ENCODE assay signal across 1 cellular context in genomic region chr16:1688807-1689560, GRCh38.
TF ChIP-seq lines count a peak whose summit lies in the region.

No MANE protein-coding gene starts in this region.

TF ChIP-seq in HepG2, 621 proteins besides CTCF, POLR2A, EP300 and RAD21 (continued from another document and continues in another):
- TF ChIP-seq PAXIP1 (CRISPR knock-in tag; conservative IDR thresholded peaks at IDR 0.05): no peak; the same call in 1 of the 2 replicates
- no peak for TF ChIP-seq TCF7 (IDR thresholded peaks at IDR 0.05; ENCODE audit: low read depth)
- no peak for TF ChIP-seq GZF1 (CRISPR knock-in tag; IDR thresholded peaks at IDR 0.05)
- TF ChIP-seq ZMYM4 (CRISPR knock-in tag; IDR thresholded peaks at IDR 0.05): no peak
- no peak for TF ChIP-seq HNRNPLL (IDR thresholded peaks at IDR 0.05; ENCODE audit: low read depth, low read length, poor library complexity, severe bottlenecking)
- TF ChIP-seq CENPX (CRISPR knock-in tag; IDR thresholded peaks at IDR 0.05): no peak
- no peak for TF ChIP-seq GABPB1 (CRISPR knock-in tag; IDR thresholded peaks at IDR 0.05)
- TF ChIP-seq MED8 (CRISPR knock-in tag; IDR thresholded peaks at IDR 0.05; ENCODE audit: insufficient replicate concordance): no peak
- no peak for TF ChIP-seq SRF (IDR thresholded peaks at IDR 0.05; ENCODE audit: low read depth, low read length)
- TF ChIP-seq RFXAP (CRISPR knock-in tag; IDR thresholded peaks at IDR 0.05; ENCODE audit: borderline replicate concordance): no peak
- no peak for TF ChIP-seq SIX1 (CRISPR knock-in tag; IDR thresholded peaks at IDR 0.05; ENCODE audit: borderline replicate concordance)
- TF ChIP-seq CBX5 (CRISPR knock-in tag; IDR thresholded peaks at IDR 0.05; ENCODE audit: borderline replicate concordance): no peak
- no peak for TF ChIP-seq TFDP2 (CRISPR knock-in tag; IDR thresholded peaks at IDR 0.05)
- TF ChIP-seq THAP11 (CRISPR knock-in tag; IDR thresholded peaks at IDR 0.05): 0 out of 2 replicates have a peak, but pooled peaks have one; percentile 28
- TF ChIP-seq ELF1 (CRISPR knock-in tag; IDR thresholded peaks at IDR 0.05): no peak
- no peak for TF ChIP-seq ZNF614 (CRISPR knock-in tag; IDR thresholded peaks at IDR 0.05; ENCODE audit: borderline replicate concordance)
- TF ChIP-seq, protein P1, sequence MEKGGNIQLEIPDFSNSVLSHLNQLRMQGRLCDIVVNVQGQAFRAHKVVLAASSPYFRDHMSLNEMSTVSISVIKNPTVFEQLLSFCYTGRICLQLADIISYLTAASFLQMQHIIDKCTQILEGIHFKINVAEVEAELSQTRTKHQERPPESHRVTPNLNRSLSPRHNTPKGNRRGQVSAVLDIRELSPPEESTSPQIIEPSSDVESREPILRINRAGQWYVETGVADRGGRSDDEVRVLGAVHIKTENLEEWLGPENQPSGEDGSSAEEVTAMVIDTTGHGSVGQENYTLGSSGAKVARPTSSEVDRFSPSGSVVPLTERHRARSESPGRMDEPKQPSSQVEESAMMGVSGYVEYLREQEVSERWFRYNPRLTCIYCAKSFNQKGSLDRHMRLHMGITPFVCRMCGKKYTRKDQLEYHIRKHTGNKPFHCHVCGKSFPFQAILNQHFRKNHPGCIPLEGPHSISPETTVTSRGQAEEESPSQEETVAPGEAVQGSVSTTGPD (CRISPR knock-in tag; IDR thresholded peaks at IDR 0.05): no peak
- no peak for TF ChIP-seq SIN3A (IDR thresholded peaks at IDR 0.05; ENCODE audit: borderline replicate concordance, low read depth, low read length)
- TF ChIP-seq KDM3A (CRISPR knock-in tag; IDR thresholded peaks at IDR 0.05; ENCODE audit: low read depth): no peak
- TF ChIP-seq CREM (IDR thresholded peaks at IDR 0.05): peak; percentile 65; the same call in 1 of the 2 replicates
- TF ChIP-seq CREM (CRISPR knock-in tag; IDR thresholded peaks at IDR 0.05): no peak
- TF ChIP-seq, protein P2, sequence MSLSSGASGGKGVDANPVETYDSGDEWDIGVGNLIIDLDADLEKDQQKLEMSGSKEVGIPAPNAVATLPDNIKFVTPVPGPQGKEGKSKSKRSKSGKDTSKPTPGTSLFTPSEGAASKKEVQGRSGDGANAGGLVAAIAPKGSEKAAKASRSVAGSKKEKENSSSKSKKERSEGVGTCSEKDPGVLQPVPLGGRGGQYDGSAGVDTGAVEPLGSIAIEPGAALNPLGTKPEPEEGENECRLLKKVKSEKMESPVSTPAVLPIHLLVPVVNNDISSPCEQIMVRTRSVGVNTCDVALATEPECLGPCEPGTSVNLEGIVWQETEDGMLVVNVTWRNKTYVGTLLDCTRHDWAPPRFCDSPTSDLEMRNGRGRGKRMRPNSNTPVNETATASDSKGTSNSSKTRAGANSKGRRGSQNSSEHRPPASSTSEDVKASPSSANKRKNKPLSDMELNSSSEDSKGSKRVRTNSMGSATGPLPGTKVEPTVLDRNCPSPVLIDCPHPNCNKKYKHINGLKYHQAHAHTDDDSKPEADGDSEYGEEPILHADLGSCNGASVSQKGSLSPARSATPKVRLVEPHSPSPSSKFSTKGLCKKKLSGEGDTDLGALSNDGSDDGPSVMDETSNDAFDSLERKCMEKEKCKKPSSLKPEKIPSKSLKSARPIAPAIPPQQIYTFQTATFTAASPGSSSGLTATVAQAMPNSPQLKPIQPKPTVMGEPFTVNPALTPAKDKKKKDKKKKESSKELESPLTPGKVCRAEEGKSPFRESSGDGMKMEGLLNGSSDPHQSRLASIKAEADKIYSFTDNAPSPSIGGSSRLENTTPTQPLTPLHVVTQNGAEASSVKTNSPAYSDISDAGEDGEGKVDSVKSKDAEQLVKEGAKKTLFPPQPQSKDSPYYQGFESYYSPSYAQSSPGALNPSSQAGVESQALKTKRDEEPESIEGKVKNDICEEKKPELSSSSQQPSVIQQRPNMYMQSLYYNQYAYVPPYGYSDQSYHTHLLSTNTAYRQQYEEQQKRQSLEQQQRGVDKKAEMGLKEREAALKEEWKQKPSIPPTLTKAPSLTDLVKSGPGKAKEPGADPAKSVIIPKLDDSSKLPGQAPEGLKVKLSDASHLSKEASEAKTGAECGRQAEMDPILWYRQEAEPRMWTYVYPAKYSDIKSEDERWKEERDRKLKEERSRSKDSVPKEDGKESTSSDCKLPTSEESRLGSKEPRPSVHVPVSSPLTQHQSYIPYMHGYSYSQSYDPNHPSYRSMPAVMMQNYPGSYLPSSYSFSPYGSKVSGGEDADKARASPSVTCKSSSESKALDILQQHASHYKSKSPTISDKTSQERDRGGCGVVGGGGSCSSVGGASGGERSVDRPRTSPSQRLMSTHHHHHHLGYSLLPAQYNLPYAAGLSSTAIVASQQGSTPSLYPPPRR (CRISPR knock-in tag; IDR thresholded peaks at IDR 0.05; ENCODE audit: borderline replicate concordance): no peak
- TF ChIP-seq ZNF407 (CRISPR knock-in tag; IDR thresholded peaks at IDR 0.05; ENCODE audit: not compliant biosample characterization): no peak
- TF ChIP-seq ZZZ3 (CRISPR knock-in tag; IDR thresholded peaks at IDR 0.05; ENCODE audit: borderline replicate concordance): no peak
- no peak for TF ChIP-seq ZNF343 (CRISPR knock-in tag; IDR thresholded peaks at IDR 0.05)
- TF ChIP-seq MNT (IDR thresholded peaks at IDR 0.05): no peak
- TF ChIP-seq DZIP1 (CRISPR knock-in tag; IDR thresholded peaks at IDR 0.05): no peak
- no peak for TF ChIP-seq ZBTB7B (CRISPR knock-in tag; IDR thresholded peaks at IDR 0.05)
- TF ChIP-seq PCBP1 (IDR thresholded peaks at IDR 0.05; ENCODE audit: borderline replicate concordance, low read depth, low read length): no peak
- no peak for TF ChIP-seq ZNF781 (CRISPR knock-in tag; IDR thresholded peaks at IDR 0.05; ENCODE audit: borderline replicate concordance, not compliant biosample characterization)
